ENCODE assay signal across 9 cellular contexts in the genomic region with DNA sequence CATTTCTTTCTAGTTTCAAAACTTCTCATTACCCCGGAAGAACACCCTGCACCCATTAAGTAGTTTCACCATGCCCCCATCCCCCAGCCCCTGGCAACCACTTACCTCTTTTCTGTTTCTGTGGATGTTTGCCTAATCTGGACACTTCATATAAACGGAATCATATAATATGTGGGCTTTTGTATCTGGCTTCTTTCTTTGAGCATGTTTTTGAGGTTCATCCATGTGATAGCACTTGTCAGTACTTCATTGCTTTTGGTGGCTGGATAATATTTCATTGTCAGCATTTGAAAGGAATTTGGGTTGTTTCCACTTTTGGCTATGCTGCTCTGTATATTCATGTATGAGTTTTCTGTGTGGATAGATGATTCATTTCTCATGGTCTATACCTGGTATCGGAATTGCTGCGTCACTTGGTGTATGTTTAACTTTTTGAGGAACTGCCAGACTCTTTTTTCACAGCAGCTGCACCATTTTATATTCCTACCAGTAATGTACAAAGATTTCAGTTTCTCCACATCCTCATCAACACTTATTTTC. TPM values are rescaled to one million over a fixed set of nuclear protein-coding genes. Genes with fewer than 3 reads are reported as not detected.
DNase-seq lines count a peak whose midpoint lies in the region; ATAC-seq and TF ChIP-seq lines count a peak whose summit lies in the region.
"Had no signal": no experiment of that assay in that cellular context is flagged by ENCODE, and none has a peak within 500 bp of the region (broad histone marks: within the 10 kb centered on the region; RNA-seq: fewer than 3 reads in every experiment).

No MANE protein-coding gene starts in this region.

- ATAC-seq in GM18870 (IDR thresholded peaks at IDR 0.05; ENCODE audit: unreplicated experiment) (peak; percentile 76), HG02885 (IDR thresholded peaks at IDR 0.05; ENCODE audit: poor library complexity, unreplicated experiment) (peak; percentile 68), T-cell (replicated peaks in 1 of 4) (no peak), mucosa of descending colon (peak; percentile 81)

- TF ChIP-seq CTCF in mucosa of descending colon (IDR thresholded peaks at IDR 0.05) = no peak

- peak overlapping the region; percentile 2 to 26 for H3K27ac Mint-ChIP-seq in T-cell

- DNase-seq in T-cell (no peak), mucosa of descending colon (peak in 1 of 3 donors; percentile 45), NCI-H748 (lab: John Stamatoyannopoulos, UW; ENCODE audit: unreplicated experiment) (no peak), NCI-H345 treated with DMSO at 0.1 percent for 48 hours (lab: John Stamatoyannopoulos, UW; ENCODE audit: unreplicated experiment) (no peak), foreskin melanocyte (no peak)

- H3K4me1 Mint-ChIP-seq in T-cell = peaks cover 69 to 71% (median 70%) of the 10 kb centered on the region in 3 donors

- peaks cover 35% of the 10 kb centered on the region for H3K4me1 ChIP-seq in mucosa of descending colon (ENCODE audit: low read depth)

- intact Hi-C loops in mucosa of descending colon (cut with DNase I, micrococcal nuclease) = no loop called here

- peaks cover 28% of the 10 kb centered on the region for H3K36me3 Mint-ChIP-seq in T-cell

- POLR2A ChIA-PET in T-cell (lab: Charles Lee) = no interaction called here

- H3K36me3 ChIP-seq in mucosa of descending colon (ENCODE audit: low read depth) = no peaks in the 10 kb centered on the region

- H3K9me3 Mint-ChIP-seq in T-cell = no peaks in the 10 kb centered on the region

- CTCF ChIA-PET in T-cell (lab: Charles Lee) = no interaction called here

- H3K27me3 Mint-ChIP-seq in T-cell = no peaks in the 10 kb centered on the region

- peak overlapping the region; percentile 7 to 57 (median 21) for H3K4me3 Mint-ChIP-seq in T-cell

- H3K4me3 ChIP-seq in mucosa of descending colon = no peak overlapping the region
- H3K4me3 ChIP-seq: lung, SK-N-MC had no signal

- no peaks in the 10 kb centered on the region for H3K9me3 ChIP-seq in mucosa of descending colon

RNA-seq across cellular contexts. Expression of a gene that starts 30.0 kb away (rescaled TPM):
- under 1 TPM in 1 of 5 donors, not detected in 4; 0.09 TPM for total RNA-seq in T-cell
- total RNA-seq in mucosa of descending colon = under 1 TPM in 1 of 3 donors, not detected in 2; 0.12 TPM

Comparison
In these comparisons a context has a peak if more than half of its experiments do, and no peak if none do; other contexts are left out.
1. ATAC-seq: peak in GM18870 (single experiment), HG02885 (single experiment) and mucosa of descending colon (single experiment); none in T-cell (0 of 4).